19 cellular contexts compared by ENCODE assay signal in the genomic region with DNA sequence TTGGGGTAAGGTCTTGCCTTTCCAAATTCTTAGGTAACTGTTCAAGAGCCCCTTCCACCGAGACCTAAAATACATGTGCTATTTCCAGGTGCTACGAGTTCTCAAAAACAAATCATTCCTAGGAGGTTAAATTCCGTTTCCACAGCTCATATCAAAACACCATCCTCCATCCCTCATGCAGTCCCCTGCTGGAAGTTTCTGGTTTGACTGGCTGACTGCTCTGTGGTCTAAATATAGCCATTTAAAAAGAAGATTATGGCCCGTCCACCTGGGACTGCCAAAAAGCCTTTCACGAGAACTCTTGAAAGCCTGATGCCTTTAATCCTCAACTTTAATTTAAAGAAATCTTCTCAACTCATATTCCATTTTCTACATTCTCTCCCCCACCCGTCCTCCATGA.
DNase-seq lines count a peak whose midpoint lies in the region; ATAC-seq, FAIRE-seq and TF ChIP-seq lines count a peak whose summit lies in the region.
"Had no signal": no experiment of that assay in that cellular context is flagged by ENCODE, and none has a peak within 500 bp of the region (broad histone marks: within the 10 kb centered on the region; RNA-seq: fewer than 3 reads in every experiment).

No MANE protein-coding gene starts in this region.

- intact Hi-C loops in left ventricle myocardium inferior (cut with micrococcal nuclease) (no loop called here), psoas muscle (cut with DNase I) (no loop called here), kidney (cut with DNase I) (no loop called here)

- 12 to 20% (median 18%) methylated on average over 6 of the region's 6 CpGs for WGBS in psoas muscle, 3 donors
- 50 to 63% methylated on average over 6 of the region's 6 CpGs for WGBS in upper lobe of left lung, 2 donors

- H3K9me3 ChIP-seq in left ventricle myocardium inferior (replicated peaks) (no peaks in the 10 kb centered on the region), psoas muscle (no peaks in the 10 kb centered on the region), kidney (ENCODE audit: control insufficient read depth in 1 of 2, low read length in 2 of 2) (no peaks in the 10 kb centered on the region), upper lobe of left lung (no peaks in the 10 kb centered on the region)
- H3K9me3 ChIP-seq: BLaER1 treated with 17β-estradiol and CSF1 and Interleukin-3, amounts not matched to agents 10 nM and 100 nM; esophagus muscularis mucosa had no signal

- H3K9ac ChIP-seq in kidney (ENCODE audit: low read length in 2 of 2), result no peak overlapping the region
- H3K9ac ChIP-seq: BLaER1 treated with 17β-estradiol and CSF1 and Interleukin-3, amounts not matched to agents 10 nM and 100 nM had no signal

- H3K4me3 ChIP-seq in left ventricle myocardium inferior, result no peak overlapping the region
- H3K4me3 ChIP-seq in psoas muscle, result no peak overlapping the region
- H3K4me3 ChIP-seq in kidney (ENCODE audit: low read length in 2 of 2), result no peak overlapping the region
- H3K4me3 ChIP-seq in upper lobe of left lung, result no peak overlapping the region
- H3K4me3 ChIP-seq: BLaER1 treated with 17β-estradiol and CSF1 and Interleukin-3, amounts not matched to agents 10 nM and 100 nM; dorsolateral prefrontal cortex; esophagus muscularis mucosa; lung had no signal

- no peak for TF ChIP-seq EP300 in upper lobe of left lung (IDR thresholded peaks at IDR 0.05)

- DNase-seq in DMS 273 (lab: John Stamatoyannopoulos, UW; ENCODE audit: unreplicated experiment) (peak; percentile 36), DMS 273 treated with DMSO at 0.1 percent for 48 hours (lab: John Stamatoyannopoulos, UW) (no peak), NCI-H82 treated with DMSO at 0.1 percent for 48 hours (lab: John Stamatoyannopoulos, UW; ENCODE audit: unreplicated experiment) (peak; percentile 81), left ventricle myocardium inferior (no peak), psoas muscle (no peak), kidney (no peak), upper lobe of left lung (no peak)
- DNase-seq: activated naive CD8-positive, alpha-beta T cell treated with anti-CD3 and anti-CD28 coated beads for 36 hours; DMS53; dorsolateral prefrontal cortex; naive B cell; SHP77; stimulated activated CD4-positive, alpha-beta T cell treated with anti-CD3 and anti-CD28 coated beads, Interleukin-12 subunit alpha, Interleukin-12 subunit beta, amount 100 ng/mL, for 4 hours; T-helper 2 cell had no signal

- TF ChIP-seq POLR2A in upper lobe of left lung (IDR thresholded peaks at IDR 0.05), result no peak

- H3K27me3 ChIP-seq in left ventricle myocardium inferior (ENCODE audit: low read depth), result peaks cover 28% of the 10 kb centered on the region
- H3K27me3 ChIP-seq in psoas muscle (ENCODE audit: insufficient read depth in 3 of 3, low read length in 2 of 3), result no peaks in the 10 kb centered on the region
- H3K27me3 ChIP-seq in upper lobe of left lung, result no peaks in the 10 kb centered on the region
- H3K27me3 ChIP-seq: esophagus muscularis mucosa had no signal

- H3K4me1 ChIP-seq in left ventricle myocardium inferior, result peaks cover 7% of the 10 kb centered on the region
- no peaks in the 10 kb centered on the region for H3K4me1 ChIP-seq in psoas muscle
- H3K4me1 ChIP-seq in kidney (ENCODE audit: control insufficient read depth in 1 of 2, insufficient read depth in 1 of 2, low read depth in 1 of 2, low read length in 2 of 2), result no peaks in the 10 kb centered on the region
- no peaks in the 10 kb centered on the region for H3K4me1 ChIP-seq in upper lobe of left lung

- TF ChIP-seq CTCF in left ventricle myocardium inferior (IDR thresholded peaks at IDR 0.05; ENCODE audit: borderline replicate concordance) (peak; percentile 51), psoas muscle (IDR thresholded peaks at IDR 0.05) (peak; percentile 19), kidney (IDR thresholded peaks at IDR 0.05; ENCODE audit: borderline replicate concordance, extremely low read depth, insufficient read depth) (no peak), upper lobe of left lung (IDR thresholded peaks at IDR 0.05) (no peak)

- ATAC-seq in psoas muscle (peak in 3 of 4 donors; percentile 49 to 63 (median 57)), upper lobe of left lung (ENCODE audit: low FRiP score in 2 of 2) (no peak), GM19455 (IDR thresholded peaks at IDR 0.05; ENCODE audit: unreplicated experiment) (no peak)

- H3K36me3 ChIP-seq in left ventricle myocardium inferior, result no peaks in the 10 kb centered on the region
- no peaks in the 10 kb centered on the region for H3K36me3 ChIP-seq in psoas muscle (ENCODE audit: insufficient read depth in 1 of 2, low read depth in 1 of 2)
- H3K36me3 ChIP-seq in kidney (ENCODE audit: control insufficient read depth in 1 of 2, insufficient read depth in 2 of 2, low read length in 2 of 2), result no peaks in the 10 kb centered on the region
- no peaks in the 10 kb centered on the region for H3K36me3 ChIP-seq in upper lobe of left lung
- H3K36me3 ChIP-seq: BLaER1 treated with 17β-estradiol and CSF1 and Interleukin-3, amounts not matched to agents 10 nM and 100 nM; esophagus muscularis mucosa had no signal

- FAIRE-seq in kidney (lab: Jason Lieb, UNC), result no peak

- H3K27ac ChIP-seq in left ventricle myocardium inferior (replicated peaks), result no peak overlapping the region
- H3K27ac ChIP-seq in psoas muscle, result no peak overlapping the region
- no peak overlapping the region for H3K27ac ChIP-seq in kidney (ENCODE audit: low read depth in 2 of 2, low read length in 2 of 2)
- H3K27ac ChIP-seq in upper lobe of left lung, result no peak overlapping the region
- H3K27ac ChIP-seq: 22Rv1; BLaER1 treated with 17β-estradiol and CSF1 and Interleukin-3, amounts not matched to agents 10 nM and 100 nM; dorsolateral prefrontal cortex; esophagus muscularis mucosa had no signal

Comparison
In these comparisons a context has a peak if more than half of its experiments do, and no peak if none do; other contexts are left out.
1. DNase-seq: peak in DMS 273 (single experiment) and NCI-H82 treated with DMSO at 0.1 percent for 48 hours (single experiment); none in DMS 273 treated with DMSO at 0.1 percent for 48 hours (single experiment), left ventricle myocardium inferior (single experiment), psoas muscle (0 of 2), kidney (single experiment) and upper lobe of left lung (0 of 2).
2. CTCF ChIP-seq: peak in left ventricle myocardium inferior (single experiment) and psoas muscle (single experiment); none in kidney (single experiment) and upper lobe of left lung (0 of 6).
3. ATAC-seq: peak in psoas muscle (3 of 4); none in upper lobe of left lung (0 of 2) and GM19455 (single experiment).